Comparison of ENCODE assay signal across 8 cellular contexts in genomic region chr17:73657473-73658116, GRCh38. TPM values are rescaled to one million over a fixed set of nuclear protein-coding genes. Genes with fewer than 3 reads are reported as not detected.
DNase-seq lines count a peak whose midpoint lies in the region; ATAC-seq, FAIRE-seq and TF ChIP-seq lines count a peak whose summit lies in the region.

No MANE protein-coding gene starts in this region.

- H3K4me2 ChIP-seq in K562 (ENCODE audit: insufficient read depth, low read length), result no peak overlapping the region

- TF ChIP-seq EP300 in K562 (IDR thresholded peaks at IDR 0.05; ENCODE audit: low read length), result no peak

- H2AFZ ChIP-seq in K562 (ENCODE audit: low read depth, low read length), result no peak overlapping the region

- H3K27ac ChIP-seq in K562 (ENCODE audit: extremely low read depth, low read depth, low read length), result no peak overlapping the region

- WGBS in K562 (ENCODE audit: insufficient coverage, low coverage, missing lambda C conversion rate), result 2% methylated on average over 11 of the region's 11 CpGs

- no peaks in the 10 kb centered on the region for H3K9me3 ChIP-seq in K562 (replicated peaks; ENCODE audit: control insufficient read depth, insufficient read depth, low read depth, low read length)

- peaks cover 2% of the 10 kb centered on the region for H3K4me1 Mint-ChIP-seq in activated naive CD4-positive, alpha-beta T cell treated with anti-CD3 and anti-CD28 coated beads for 36 hours (ENCODE audit: low read depth)
- peaks cover 3% of the 10 kb centered on the region for H3K4me1 Mint-ChIP-seq in memory B cell

- POLR2A ChIA-PET in K562 (lab: Yijun Ruan, JAX), result interaction anchor here (0.8 kb wide), 1 partner anchor 1829 kb away, joined by 3 read pairs; no protein-coding TSS in a partner anchor

- CTCF ChIA-PET in activated naive CD4-positive, alpha-beta T cell treated with anti-CD3 and anti-CD28 coated beads for 36 hours (lab: Charles Lee), result interaction anchor here (0.6 kb wide), 1 partner anchor 233 kb away, joined by 3 read pairs; no protein-coding TSS in a partner anchor
- CTCF ChIA-PET in K562 (lab: Yijun Ruan, JAX; ENCODE audit: low intra/inter-chr PET ratio), result interaction anchor here (0.6 kb wide), 1 partner anchor 515 kb away, joined by 4 read pairs; no protein-coding TSS in a partner anchor

- DNase-seq in activated naive CD4-positive, alpha-beta T cell treated with anti-CD3 and anti-CD28 coated beads for 36 hours, result peak; percentile 47
- no peak for DNase-seq in activated naive CD4-positive, alpha-beta T cell treated with Interleukin-2 at 50 U/mL for 16 hours
- DNase-seq in NCI-H526 (lab: John Stamatoyannopoulos, UW) (peak; percentile 50 to 91), K562 (ENCODE audit: extremely low read depth in 1 of 4, low spot score in 3 of 4) (peak; percentile 29 to 59 (median 37)), memory B cell (ENCODE audit: low spot score in 2 of 2) (no peak)

- peak; percentile 54 for FAIRE-seq in K562 (lab: Jason Lieb, UNC)

- peak in 1 of 2 experiments; percentile 49; a peak in 2 of 4 replicates for TF ChIP-seq RAD21 in K562 (CRISPR knock-in tag; conservative IDR thresholded peaks at IDR 0.05 in 1 of 2, IDR thresholded peaks at IDR 0.05 in 1 of 2)

- H3K9me1 ChIP-seq in K562 (ENCODE audit: control insufficient read depth, insufficient read depth, low read length), result no peaks in the 10 kb centered on the region

- H4K20me1 ChIP-seq in K562 (replicated peaks; ENCODE audit: control insufficient read depth, insufficient read depth, low read length), result no peaks in the 10 kb centered on the region

- H3K27me3 Mint-ChIP-seq in activated naive CD4-positive, alpha-beta T cell treated with anti-CD3 and anti-CD28 coated beads for 36 hours (ENCODE audit: low read depth), result no peaks in the 10 kb centered on the region
- H3K27me3 Mint-ChIP-seq in memory B cell, result peaks cover 4% of the 10 kb centered on the region

- no peaks in the 10 kb centered on the region for H3K36me3 Mint-ChIP-seq in activated naive CD4-positive, alpha-beta T cell treated with anti-CD3 and anti-CD28 coated beads for 36 hours (ENCODE audit: low read depth)
- H3K36me3 Mint-ChIP-seq in memory B cell, result peaks cover 10% of the 10 kb centered on the region

- H3K79me2 ChIP-seq in K562 (ENCODE audit: control insufficient read depth, insufficient read depth, low read length), result no peaks in the 10 kb centered on the region

- no peak overlapping the region for H3K4me3 ChIP-seq in K562

- peak overlapping the region; percentile 10 for H3K27ac Mint-ChIP-seq in activated naive CD4-positive, alpha-beta T cell treated with anti-CD3 and anti-CD28 coated beads for 36 hours
- H3K27ac Mint-ChIP-seq in memory B cell, result no peak overlapping the region

- no peak for TF ChIP-seq POLR2A in K562 (conservative IDR thresholded peaks at IDR 0.05)

- H3K9ac ChIP-seq in K562 (ENCODE audit: insufficient read depth in 1 of 2, low read depth in 2 of 2, low read length in 2 of 2), result no peak overlapping the region

- H3K4me1 ChIP-seq in K562 (replicated peaks in 1 of 2; ENCODE audit: control insufficient read depth in 2 of 2, insufficient read depth in 2 of 2, low read length in 2 of 2), result no peaks in the 10 kb centered on the region

- BruUV-seq in K562 (replicated peaks; lab: Mats Ljungman, UMichigan), result no TSS peak

- H3K27me3 ChIP-seq in K562 (ENCODE audit: control insufficient read depth in 2 of 2, insufficient read depth in 2 of 2, low read length in 2 of 2), result peaks cover 0 to 11% of the 10 kb centered on the region in 2 experiments; a peak in 2 of 5 replicates

- ATAC-seq in K562 (peak; percentile 81), memory B cell (ENCODE audit: low read depth) (peak; percentile 29), HG02852 (IDR thresholded peaks at IDR 0.05; ENCODE audit: unreplicated experiment) (no peak), HG03457 (IDR thresholded peaks at IDR 0.05; ENCODE audit: unreplicated experiment) (no peak), HG03159 (IDR thresholded peaks at IDR 0.05; ENCODE audit: unreplicated experiment) (no peak)

- in situ Hi-C loops in K562 (cut with MboI), result no loop called here

- TF ChIP-seq CTCF in K562 (IDR thresholded peaks at IDR 0.05 in 2 of 3, conservative IDR thresholded peaks at IDR 0.05 in 1 of 3; ENCODE audit: insufficient read depth in 2 of 3, low read depth in 1 of 3, low read length in 3 of 3), result peak; percentile 48 to 69 (median 63)

- no peaks in the 10 kb centered on the region for H3K36me3 ChIP-seq in K562 (ENCODE audit: control insufficient read depth, insufficient read depth, low read length)

- no peak overlapping the region for H3K4me3 Mint-ChIP-seq in activated naive CD4-positive, alpha-beta T cell treated with anti-CD3 and anti-CD28 coated beads for 36 hours
- no peak overlapping the region for H3K4me3 Mint-ChIP-seq in memory B cell

- H3K9me3 Mint-ChIP-seq in activated naive CD4-positive, alpha-beta T cell treated with anti-CD3 and anti-CD28 coated beads for 36 hours, result peaks cover 15% of the 10 kb centered on the region
- peaks cover 12% of the 10 kb centered on the region for H3K9me3 Mint-ChIP-seq in memory B cell

- intact Hi-C loops in activated naive CD4-positive, alpha-beta T cell treated with anti-CD3 and anti-CD28 coated beads for 36 hours (cut with micrococcal nuclease), result loop anchor here (1.0 kb wide), 1 partner anchor 184 kb away; no protein-coding TSS in a partner anchor
- intact Hi-C loops in K562 (cut with micrococcal nuclease), result loop anchor here (5.0 to 10.0 kb wide), 2 partner anchors 297 to 520 kb away; no protein-coding TSS in a partner anchor

TF ChIP-seq in K562, 482 proteins besides CTCF, POLR2A, EP300 and RAD21:
- TF ChIP-seq ATF6 (CRISPR knock-in tag; IDR thresholded peaks at IDR 0.05), result no peak
- TF ChIP-seq PRPF4 (IDR thresholded peaks at IDR 0.05; ENCODE audit: insufficient read depth, low read depth, low read length, poor library complexity, severe bottlenecking), result no peak
- TF ChIP-seq E2F6 (IDR thresholded peaks at IDR 0.05; ENCODE audit: borderline replicate concordance in 1 of 2, extremely low read depth in 1 of 2, insufficient read depth in 1 of 2, insufficient read length in 1 of 2, low read depth in 1 of 2, low read length in 1 of 2, poor library complexity in 1 of 2, severe bottlenecking in 1 of 2), result peak in 1 of 2 experiments; percentile 42
- TF ChIP-seq SMC3 (conservative IDR thresholded peaks at IDR 0.05; ENCODE audit: insufficient read depth, low read depth, low read length), result 0 out of 2 replicates have a peak, but pooled peaks have one; percentile 18

RNA-seq across cellular contexts. Expression of gene SDK2, which starts 13.3 kb away (rescaled TPM):
- under 1 TPM; 0.27 to 0.50 TPM for total RNA-seq in activated naive CD4-positive, alpha-beta T cell treated with anti-CD3 and anti-CD28 coated beads for 36 hours
- not detected in 2 replicates for total RNA-seq in K562 (2011; cell fraction: chromatin; rRNA removed; ENCODE audit: low replicate concordance)
- under 0.01 TPM in 1 of 2 replicates, not detected in the other for total RNA-seq in K562 (2011; cell fraction: nucleolus; rRNA removed)
- total RNA-seq in K562 (2011; cell fraction: nucleoplasm; rRNA removed), result not detected in 2 replicates
- total RNA-seq in K562 (2014; rRNA removed), result 0.04 TPM in 1 of 2 replicates, not detected in the other
- not detected in 2 replicates for total RNA-seq in K562 (2014; rRNA removed; fragmentation: Illumina TruSeq; extraction: Trizol)
- not detected in 2 replicates for total RNA-seq in K562 (2015; rRNA removed; fragmentation: Illumina TruSeq; extraction: Trizol)
- 0.04 and 0.09 TPM in 2 replicates for total RNA-seq in K562 (2021)
- not detected in 2 replicates for polyA plus RNA-seq in K562 (2011; rRNA removed)
- polyA plus RNA-seq in K562 (2011; cell fraction: cytosol; rRNA removed), result not detected in 2 replicates
- 0.03 TPM in 1 of 2 replicates, not detected in the other for polyA plus RNA-seq in K562 (2011; cell fraction: nucleus; rRNA removed)
- 0.04 and 0.22 TPM in 2 replicates for polyA plus RNA-seq in K562 (2012)
- 0.04 TPM in 1 of 2 replicates, not detected in the other for polyA plus RNA-seq in K562 (2014; fragmentation: Illumina TruSeq; extraction: Trizol)
- polyA plus RNA-seq in K562 (2014; fragmentation: Nextera tagmentation; extraction: Ambion mirVana), result not detected
- polyA plus RNA-seq in K562 (2014; rRNA removed), result not detected in 2 replicates
- not detected in 2 replicates for polyA minus RNA-seq in K562 (2011; rRNA and poly(A)+ RNA removed)
- polyA minus RNA-seq in K562 (2011; cell fraction: cytosol; rRNA and poly(A)+ RNA removed), result not detected in 2 replicates
- not detected in 2 replicates for polyA minus RNA-seq in K562 (2011; cell fraction: nucleus; rRNA and poly(A)+ RNA removed)

Comparison
In these comparisons a context has a peak if more than half of its experiments do, and no peak if none do; other contexts are left out.
1. DNase-seq: peak in activated naive CD4-positive, alpha-beta T cell treated with anti-CD3 and anti-CD28 coated beads for 36 hours (single experiment), NCI-H526 (2 of 2) and K562 (4 of 4); none in activated naive CD4-positive, alpha-beta T cell treated with Interleukin-2 at 50 U/mL for 16 hours (single experiment) and memory B cell (0 of 2).
2. ATAC-seq: peak in K562 (single experiment) and memory B cell (single experiment); none in HG02852 (single experiment), HG03457 (single experiment) and HG03159 (single experiment).